In the genomic region with DNA sequence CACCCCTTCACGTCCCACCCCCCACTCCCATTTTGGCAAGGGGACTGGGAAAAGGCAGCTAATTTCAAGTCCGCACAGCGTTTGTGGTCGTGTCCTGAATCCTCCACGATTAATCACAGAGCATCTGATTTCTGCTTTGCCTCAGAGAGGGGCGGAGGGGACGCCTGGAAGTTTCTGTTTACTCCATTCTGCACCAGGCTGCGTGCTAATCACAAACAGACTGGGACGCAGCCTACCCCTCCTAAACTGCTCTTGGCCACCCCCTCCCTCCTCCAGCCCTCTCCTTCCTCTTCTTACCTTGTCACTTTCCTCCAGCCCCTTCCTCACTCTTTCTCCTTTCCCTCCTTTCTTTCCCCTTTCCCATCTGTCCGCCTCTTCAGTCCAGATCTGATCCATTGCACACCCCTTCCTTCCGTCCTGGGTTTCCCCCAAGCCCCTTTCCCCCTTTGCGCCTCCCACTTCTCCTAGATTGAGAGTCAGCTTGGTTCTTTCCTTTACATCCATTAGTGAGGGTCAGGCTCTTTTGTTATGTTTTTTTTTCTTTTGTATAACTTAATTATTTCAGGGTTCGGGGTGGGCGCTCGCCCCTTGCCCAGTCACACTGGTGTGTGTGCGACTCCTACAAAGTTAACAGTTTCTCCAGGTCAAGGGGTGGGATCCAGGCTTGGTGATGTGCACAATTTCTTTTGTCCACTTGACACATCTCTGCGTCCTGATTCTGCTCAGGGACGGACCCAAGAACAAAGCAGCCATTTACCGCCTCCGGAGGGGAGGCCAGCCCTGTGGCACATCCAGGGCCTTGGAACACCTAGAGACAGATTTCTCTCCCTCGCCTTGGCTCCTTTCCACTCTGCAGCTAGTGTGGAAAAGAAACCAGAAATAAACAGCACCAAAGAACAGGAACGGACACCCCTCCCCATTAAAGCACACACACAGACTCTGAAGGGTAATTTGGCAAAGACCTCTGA, we compare ENCODE assay signal across 1 cellular context.
TF ChIP-seq lines count a peak whose summit lies in the region.

No MANE protein-coding gene starts in this region.

TF ChIP-seq in K562, 482 proteins besides CTCF, POLR2A, EP300 and RAD21 (continued from another document and continues in another):
- TF ChIP-seq, protein P1, sequence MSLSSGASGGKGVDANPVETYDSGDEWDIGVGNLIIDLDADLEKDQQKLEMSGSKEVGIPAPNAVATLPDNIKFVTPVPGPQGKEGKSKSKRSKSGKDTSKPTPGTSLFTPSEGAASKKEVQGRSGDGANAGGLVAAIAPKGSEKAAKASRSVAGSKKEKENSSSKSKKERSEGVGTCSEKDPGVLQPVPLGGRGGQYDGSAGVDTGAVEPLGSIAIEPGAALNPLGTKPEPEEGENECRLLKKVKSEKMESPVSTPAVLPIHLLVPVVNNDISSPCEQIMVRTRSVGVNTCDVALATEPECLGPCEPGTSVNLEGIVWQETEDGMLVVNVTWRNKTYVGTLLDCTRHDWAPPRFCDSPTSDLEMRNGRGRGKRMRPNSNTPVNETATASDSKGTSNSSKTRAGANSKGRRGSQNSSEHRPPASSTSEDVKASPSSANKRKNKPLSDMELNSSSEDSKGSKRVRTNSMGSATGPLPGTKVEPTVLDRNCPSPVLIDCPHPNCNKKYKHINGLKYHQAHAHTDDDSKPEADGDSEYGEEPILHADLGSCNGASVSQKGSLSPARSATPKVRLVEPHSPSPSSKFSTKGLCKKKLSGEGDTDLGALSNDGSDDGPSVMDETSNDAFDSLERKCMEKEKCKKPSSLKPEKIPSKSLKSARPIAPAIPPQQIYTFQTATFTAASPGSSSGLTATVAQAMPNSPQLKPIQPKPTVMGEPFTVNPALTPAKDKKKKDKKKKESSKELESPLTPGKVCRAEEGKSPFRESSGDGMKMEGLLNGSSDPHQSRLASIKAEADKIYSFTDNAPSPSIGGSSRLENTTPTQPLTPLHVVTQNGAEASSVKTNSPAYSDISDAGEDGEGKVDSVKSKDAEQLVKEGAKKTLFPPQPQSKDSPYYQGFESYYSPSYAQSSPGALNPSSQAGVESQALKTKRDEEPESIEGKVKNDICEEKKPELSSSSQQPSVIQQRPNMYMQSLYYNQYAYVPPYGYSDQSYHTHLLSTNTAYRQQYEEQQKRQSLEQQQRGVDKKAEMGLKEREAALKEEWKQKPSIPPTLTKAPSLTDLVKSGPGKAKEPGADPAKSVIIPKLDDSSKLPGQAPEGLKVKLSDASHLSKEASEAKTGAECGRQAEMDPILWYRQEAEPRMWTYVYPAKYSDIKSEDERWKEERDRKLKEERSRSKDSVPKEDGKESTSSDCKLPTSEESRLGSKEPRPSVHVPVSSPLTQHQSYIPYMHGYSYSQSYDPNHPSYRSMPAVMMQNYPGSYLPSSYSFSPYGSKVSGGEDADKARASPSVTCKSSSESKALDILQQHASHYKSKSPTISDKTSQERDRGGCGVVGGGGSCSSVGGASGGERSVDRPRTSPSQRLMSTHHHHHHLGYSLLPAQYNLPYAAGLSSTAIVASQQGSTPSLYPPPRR (CRISPR knock-in tag; IDR thresholded peaks at IDR 0.05; ENCODE audit: borderline replicate concordance) = no peak
- TF ChIP-seq KLF10 (CRISPR knock-in tag; IDR thresholded peaks at IDR 0.05) = no peak
- TF ChIP-seq CHD2 (IDR thresholded peaks at IDR 0.05; ENCODE audit: low read depth, low read length) = no peak
- TF ChIP-seq ETV1 (tag; conservative IDR thresholded peaks at IDR 0.05; ENCODE audit: low read depth) = no peak
- no peak for TF ChIP-seq PRMT5 (CRISPR knock-in tag; IDR thresholded peaks at IDR 0.05)
- TF ChIP-seq, protein P2, sequence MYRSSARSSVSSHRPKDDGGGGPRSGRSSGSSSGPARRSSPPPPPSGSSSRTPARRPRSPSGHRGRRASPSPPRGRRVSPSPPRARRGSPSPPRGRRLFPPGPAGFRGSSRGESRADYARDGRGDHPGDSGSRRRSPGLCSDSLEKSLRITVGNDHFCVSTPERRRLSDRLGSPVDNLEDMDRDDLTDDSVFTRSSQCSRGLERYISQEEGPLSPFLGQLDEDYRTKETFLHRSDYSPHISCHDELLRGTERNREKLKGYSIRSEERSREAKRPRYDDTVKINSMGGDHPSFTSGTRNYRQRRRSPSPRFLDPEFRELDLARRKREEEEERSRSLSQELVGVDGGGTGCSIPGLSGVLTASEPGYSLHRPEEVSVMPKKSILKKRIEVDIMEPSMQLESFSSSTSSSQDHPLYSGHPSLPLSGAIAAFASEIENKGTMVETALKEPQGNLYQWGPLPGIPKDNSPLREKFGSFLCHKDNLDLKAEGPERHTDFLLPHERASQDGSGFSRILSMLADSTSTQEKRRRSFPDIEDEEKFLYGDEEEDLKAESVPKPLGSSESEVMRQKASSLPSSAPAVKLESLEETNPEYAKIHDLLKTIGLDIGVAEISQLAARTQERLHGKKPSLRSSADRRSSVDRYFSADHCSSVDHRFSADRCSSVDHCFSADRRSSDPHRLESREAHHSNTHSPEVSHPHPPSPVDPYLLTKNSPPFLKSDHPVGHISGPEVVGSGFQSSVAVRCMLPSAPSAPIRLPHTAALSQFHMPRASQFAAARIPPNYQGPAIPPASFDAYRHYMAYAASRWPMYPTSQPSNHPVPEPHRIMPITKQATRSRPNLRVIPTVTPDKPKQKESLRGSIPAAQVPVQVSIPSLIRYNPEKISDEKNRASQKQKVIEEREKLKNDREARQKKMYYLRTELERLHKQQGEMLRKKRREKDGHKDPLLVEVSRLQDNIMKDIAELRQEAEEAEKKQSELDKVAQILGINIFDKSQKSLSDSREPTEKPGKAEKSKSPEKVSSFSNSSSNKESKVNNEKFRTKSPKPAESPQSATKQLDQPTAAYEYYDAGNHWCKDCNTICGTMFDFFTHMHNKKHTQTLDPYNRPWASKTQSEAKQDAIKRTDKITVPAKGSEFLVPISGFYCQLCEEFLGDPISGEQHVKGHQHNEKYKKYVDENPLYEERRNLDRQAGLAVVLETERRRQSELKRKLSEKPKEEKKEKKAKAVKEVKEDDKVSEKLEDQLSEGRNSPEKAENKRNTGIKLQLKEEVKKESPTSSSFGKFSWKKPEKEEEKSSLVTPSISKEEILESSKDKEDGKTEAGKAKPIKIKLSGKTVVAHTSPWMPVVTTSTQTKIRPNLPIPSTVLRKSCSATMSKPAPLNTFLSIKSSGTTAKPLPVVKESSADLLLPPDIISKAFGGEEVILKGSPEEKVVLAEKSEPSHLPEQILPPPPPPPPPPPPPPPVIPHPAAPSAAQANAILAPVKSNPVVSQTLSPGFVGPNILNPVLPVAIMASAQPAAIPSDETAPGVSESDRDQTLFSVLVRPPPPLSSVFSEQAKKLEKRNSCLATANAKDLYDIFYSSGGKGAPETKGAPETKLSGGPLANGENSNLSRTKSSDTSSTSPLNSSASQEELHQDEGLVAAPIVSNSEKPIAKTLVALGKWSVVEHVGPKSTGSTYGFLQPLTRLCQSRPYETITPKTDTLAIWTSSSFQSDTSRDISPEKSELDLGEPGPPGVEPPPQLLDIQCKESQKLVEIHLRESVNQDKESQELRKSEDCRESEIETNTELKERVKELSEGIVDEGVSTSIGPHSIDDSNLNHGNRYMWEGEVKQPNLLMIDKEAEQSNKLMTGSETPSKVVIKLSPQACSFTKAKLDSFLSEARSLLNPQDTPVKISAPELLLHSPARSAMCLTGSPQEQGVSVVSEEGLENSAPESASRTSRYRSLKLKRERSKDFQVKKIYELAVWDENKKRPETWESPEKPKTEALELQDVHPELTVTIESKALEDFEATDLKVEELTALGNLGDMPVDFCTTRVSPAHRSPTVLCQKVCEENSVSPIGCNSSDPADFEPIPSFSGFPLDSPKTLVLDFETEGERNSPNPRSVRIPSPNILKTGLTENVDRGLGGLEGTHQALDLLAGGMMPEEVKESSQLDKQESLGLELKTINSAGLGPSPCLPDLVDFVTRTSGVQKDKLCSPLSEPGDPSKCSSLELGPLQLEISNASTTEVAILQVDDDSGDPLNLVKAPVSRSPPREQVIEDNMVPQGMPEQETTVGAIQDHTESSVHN (IDR thresholded peaks at IDR 0.05; ENCODE audit: borderline replicate concordance in 1 of 2, low read depth in 1 of 2) = no peak
- TF ChIP-seq YY1 (IDR thresholded peaks at IDR 0.05; ENCODE audit: borderline replicate concordance in 1 of 3, control insufficient read depth in 1 of 3, extremely low read depth in 1 of 3, insufficient read depth in 3 of 3, insufficient read length in 1 of 3, insufficient replicate concordance in 2 of 3, low read depth in 1 of 3, low read length in 2 of 3) = no peak
- TF ChIP-seq MCM7 (IDR thresholded peaks at IDR 0.05) = no peak
- TF ChIP-seq ZFX (CRISPR knock-in tag; IDR thresholded peaks at IDR 0.05) = no peak
- no peak for TF ChIP-seq POLR3G (IDR thresholded peaks at IDR 0.05; ENCODE audit: extremely low read depth, insufficient read length, insufficient replicate concordance)
- no peak for TF ChIP-seq SREBF1 (IDR thresholded peaks at IDR 0.05; ENCODE audit: borderline replicate concordance, low read depth, low read length)
- TF ChIP-seq, protein P3, sequence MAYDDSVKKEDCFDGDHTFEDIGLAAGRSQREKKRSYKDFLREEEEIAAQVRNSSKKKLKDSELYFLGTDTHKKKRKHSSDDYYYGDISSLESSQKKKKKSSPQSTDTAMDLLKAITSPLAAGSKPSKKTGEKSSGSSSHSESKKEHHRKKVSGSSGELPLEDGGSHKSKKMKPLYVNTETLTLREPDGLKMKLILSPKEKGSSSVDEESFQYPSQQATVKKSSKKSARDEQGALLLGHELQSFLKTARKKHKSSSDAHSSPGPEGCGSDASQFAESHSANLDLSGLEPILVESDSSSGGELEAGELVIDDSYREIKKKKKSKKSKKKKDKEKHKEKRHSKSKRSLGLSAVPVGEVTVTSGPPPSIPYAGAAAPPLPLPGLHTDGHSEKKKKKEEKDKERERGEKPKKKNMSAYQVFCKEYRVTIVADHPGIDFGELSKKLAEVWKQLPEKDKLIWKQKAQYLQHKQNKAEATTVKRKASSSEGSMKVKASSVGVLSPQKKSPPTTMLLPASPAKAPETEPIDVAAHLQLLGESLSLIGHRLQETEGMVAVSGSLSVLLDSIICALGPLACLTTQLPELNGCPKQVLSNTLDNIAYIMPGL (CRISPR knock-in tag; IDR thresholded peaks at IDR 0.05) = no peak
- TF ChIP-seq FOXJ3 (CRISPR knock-in tag; IDR thresholded peaks at IDR 0.05) = no peak
- TF ChIP-seq RBM15 (IDR thresholded peaks at IDR 0.05; ENCODE audit: insufficient read depth, low read length) = no peak
- no peak for TF ChIP-seq PTBP1 (IDR thresholded peaks at IDR 0.05; ENCODE audit: low read depth, low read length)
- no peak for TF ChIP-seq SIX5 (IDR thresholded peaks at IDR 0.05; ENCODE audit: borderline replicate concordance in 1 of 2, insufficient read depth in 1 of 2, low read depth in 1 of 2, low read length in 2 of 2)
- TF ChIP-seq FOXJ2 (tag; IDR thresholded peaks at IDR 0.05) = no peak
- TF ChIP-seq, protein P4, sequence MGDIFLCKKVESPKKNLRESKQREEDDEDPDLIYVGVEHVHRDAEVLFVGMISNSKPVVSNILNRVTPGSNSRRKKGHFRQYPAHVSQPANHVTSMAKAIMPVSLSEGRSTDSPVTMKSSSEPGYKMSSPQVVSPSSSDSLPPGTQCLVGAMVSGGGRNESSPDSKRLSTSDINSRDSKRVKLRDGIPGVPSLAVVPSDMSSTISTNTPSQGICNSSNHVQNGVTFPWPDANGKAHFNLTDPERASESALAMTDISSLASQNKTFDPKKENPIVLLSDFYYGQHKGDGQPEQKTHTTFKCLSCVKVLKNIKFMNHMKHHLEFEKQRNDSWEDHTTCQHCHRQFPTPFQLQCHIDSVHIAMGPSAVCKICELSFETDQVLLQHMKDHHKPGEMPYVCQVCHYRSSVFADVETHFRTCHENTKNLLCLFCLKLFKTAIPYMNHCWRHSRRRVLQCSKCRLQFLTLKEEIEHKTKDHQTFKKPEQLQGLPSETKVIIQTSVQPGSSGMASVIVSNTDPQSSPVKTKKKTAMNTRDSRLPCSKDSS (IDR thresholded peaks at IDR 0.05; ENCODE audit: low read depth, partially characterized antibody) = no peak
- TF ChIP-seq BRF1 (IDR thresholded peaks at IDR 0.05; ENCODE audit: borderline replicate concordance, extremely low read depth, insufficient read length) = no peak
- 0 out of 2 replicates have a peak, but pooled peaks have one; percentile 1 for TF ChIP-seq CREM (IDR thresholded peaks at IDR 0.05; ENCODE audit: low read depth)
- TF ChIP-seq ZFP36 (IDR thresholded peaks at IDR 0.05; ENCODE audit: low read depth, low read length, partially characterized antibody) = no peak
- no peak for TF ChIP-seq ZNF324 (CRISPR knock-in tag; IDR thresholded peaks at IDR 0.05)
- no peak for TF ChIP-seq ILF3 (IDR thresholded peaks at IDR 0.05; ENCODE audit: borderline replicate concordance)
- TF ChIP-seq NUFIP1 (IDR thresholded peaks at IDR 0.05; ENCODE audit: partially characterized antibody) = no peak
- TF ChIP-seq, protein P5, sequence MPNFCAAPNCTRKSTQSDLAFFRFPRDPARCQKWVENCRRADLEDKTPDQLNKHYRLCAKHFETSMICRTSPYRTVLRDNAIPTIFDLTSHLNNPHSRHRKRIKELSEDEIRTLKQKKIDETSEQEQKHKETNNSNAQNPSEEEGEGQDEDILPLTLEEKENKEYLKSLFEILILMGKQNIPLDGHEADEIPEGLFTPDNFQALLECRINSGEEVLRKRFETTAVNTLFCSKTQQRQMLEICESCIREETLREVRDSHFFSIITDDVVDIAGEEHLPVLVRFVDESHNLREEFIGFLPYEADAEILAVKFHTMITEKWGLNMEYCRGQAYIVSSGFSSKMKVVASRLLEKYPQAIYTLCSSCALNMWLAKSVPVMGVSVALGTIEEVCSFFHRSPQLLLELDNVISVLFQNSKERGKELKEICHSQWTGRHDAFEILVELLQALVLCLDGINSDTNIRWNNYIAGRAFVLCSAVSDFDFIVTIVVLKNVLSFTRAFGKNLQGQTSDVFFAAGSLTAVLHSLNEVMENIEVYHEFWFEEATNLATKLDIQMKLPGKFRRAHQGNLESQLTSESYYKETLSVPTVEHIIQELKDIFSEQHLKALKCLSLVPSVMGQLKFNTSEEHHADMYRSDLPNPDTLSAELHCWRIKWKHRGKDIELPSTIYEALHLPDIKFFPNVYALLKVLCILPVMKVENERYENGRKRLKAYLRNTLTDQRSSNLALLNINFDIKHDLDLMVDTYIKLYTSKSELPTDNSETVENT (CRISPR knock-in tag; IDR thresholded peaks at IDR 0.05) = no peak
- TF ChIP-seq, protein P6, sequence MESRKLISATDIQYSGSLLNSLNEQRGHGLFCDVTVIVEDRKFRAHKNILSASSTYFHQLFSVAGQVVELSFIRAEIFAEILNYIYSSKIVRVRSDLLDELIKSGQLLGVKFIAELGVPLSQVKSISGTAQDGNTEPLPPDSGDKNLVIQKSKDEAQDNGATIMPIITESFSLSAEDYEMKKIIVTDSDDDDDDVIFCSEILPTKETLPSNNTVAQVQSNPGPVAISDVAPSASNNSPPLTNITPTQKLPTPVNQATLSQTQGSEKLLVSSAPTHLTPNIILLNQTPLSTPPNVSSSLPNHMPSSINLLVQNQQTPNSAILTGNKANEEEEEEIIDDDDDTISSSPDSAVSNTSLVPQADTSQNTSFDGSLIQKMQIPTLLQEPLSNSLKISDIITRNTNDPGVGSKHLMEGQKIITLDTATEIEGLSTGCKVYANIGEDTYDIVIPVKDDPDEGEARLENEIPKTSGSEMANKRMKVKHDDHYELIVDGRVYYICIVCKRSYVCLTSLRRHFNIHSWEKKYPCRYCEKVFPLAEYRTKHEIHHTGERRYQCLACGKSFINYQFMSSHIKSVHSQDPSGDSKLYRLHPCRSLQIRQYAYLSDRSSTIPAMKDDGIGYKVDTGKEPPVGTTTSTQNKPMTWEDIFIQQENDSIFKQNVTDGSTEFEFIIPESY (CRISPR knock-in tag; IDR thresholded peaks at IDR 0.05) = no peak
- TF ChIP-seq ETS2 (tag; IDR thresholded peaks at IDR 0.05; ENCODE audit: borderline replicate concordance, poor library complexity, severe bottlenecking) = no peak
- TF ChIP-seq EGR1 (conservative IDR thresholded peaks at IDR 0.05) = no peak; the same call in 1 of the 2 replicates
- no peak for TF ChIP-seq HNRNPK (IDR thresholded peaks at IDR 0.05; ENCODE audit: low read depth, low read length, poor library complexity, severe bottlenecking)
- TF ChIP-seq CBX1 (IDR thresholded peaks at IDR 0.05; ENCODE audit: low read depth) = no peak
